Comparison of ENCODE assay signal across 8 cellular contexts in the genomic region with DNA sequence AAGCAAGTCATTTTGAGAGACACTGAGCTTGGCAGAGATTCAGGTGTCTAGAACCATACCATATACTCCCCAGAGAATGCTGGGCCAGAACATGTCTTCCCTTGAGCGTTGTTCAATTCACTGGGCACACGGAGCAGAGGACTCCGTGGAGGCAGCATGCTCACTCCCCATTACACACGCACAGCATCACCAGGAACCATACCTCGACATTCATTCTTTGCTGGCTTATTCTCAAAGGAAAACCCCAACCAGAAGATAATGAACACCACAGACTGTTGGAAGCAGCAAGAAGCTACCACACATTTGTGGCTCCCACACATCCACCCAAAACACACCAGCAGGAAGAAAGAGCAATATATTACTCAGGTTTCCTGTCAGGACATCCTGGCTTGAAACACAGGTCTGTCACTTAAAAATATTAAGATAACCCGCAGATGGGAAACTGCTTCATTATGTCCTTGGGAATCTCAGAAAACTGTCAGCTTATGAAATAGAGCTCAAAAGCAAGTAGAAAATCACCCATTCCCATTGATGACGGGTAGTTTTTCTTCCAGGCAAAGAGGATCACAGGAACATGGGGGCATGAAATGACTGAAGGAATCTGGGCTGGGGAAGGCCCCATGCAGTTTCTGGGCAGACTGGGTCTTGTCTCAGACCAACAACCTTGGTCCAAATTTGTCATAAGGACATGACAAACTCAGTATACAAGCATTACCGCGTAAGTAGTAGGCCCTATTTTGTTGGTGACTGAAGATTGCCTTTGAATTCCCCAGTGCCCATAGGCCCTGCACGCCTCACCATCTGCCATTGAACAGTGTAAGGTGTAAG. TPM values are rescaled to one million over a fixed set of nuclear protein-coding genes. Genes with fewer than 3 reads are reported as not detected.
DNase-seq lines count a peak whose midpoint lies in the region; ATAC-seq and TF ChIP-seq lines count a peak whose summit lies in the region.

No MANE protein-coding gene starts in this region.

- no TSS peak for BruUV-seq in Calu3 (replicated peaks; lab: Mats Ljungman, UMichigan)

- no peaks in the 10 kb centered on the region for H3K36me3 ChIP-seq in KOPT-K1 (ENCODE audit: insufficient read depth, low read length)

- CTCF ChIA-PET in Calu3 (lab: Charles Lee) = interaction anchor here (0.7 kb wide), 1 partner anchor 484 kb away, joined by 8 read pairs; no protein-coding TSS in a partner anchor

- 41 to 76% (median 46%) methylated on average over 10 of the region's 10 CpGs for WGBS in adipose tissue, 3 donors

- no peak for DNase-seq in Calu3
- DNase-seq in lung microvascular endothelial cell (ENCODE audit: low read depth in 2 of 2) = peak; percentile 47 to 80
- DNase-seq in NOMO-1 treated with DMSO at 0.1 percent for 48 hours (lab: John Stamatoyannopoulos, UW; ENCODE audit: unreplicated experiment) = no peak
- DNase-seq in DMS53 (lab: John Stamatoyannopoulos, UW) = no peak

- H3K27me3 Mint-ChIP-seq in Calu3 (ENCODE audit: unreplicated experiment) = no peaks in the 10 kb centered on the region

- intact Hi-C loops in Calu3 (cut with micrococcal nuclease; ENCODE audit: unreplicated experiment) = loop anchor here (2.0 kb wide), 1 partner anchor 25 kb away; no protein-coding TSS in a partner anchor

- peaks cover 16% of the 10 kb centered on the region for H3K36me3 Mint-ChIP-seq in Calu3 (ENCODE audit: insufficient read depth, unreplicated experiment)

- H3K27ac Mint-ChIP-seq in Calu3 (ENCODE audit: unreplicated experiment) = peak overlapping the region; percentile 81

- no peaks in the 10 kb centered on the region for H3K9me3 Mint-ChIP-seq in Calu3 (ENCODE audit: low read depth, unreplicated experiment)

- no peaks in the 10 kb centered on the region for H3K9me3 ChIP-seq in KOPT-K1 (ENCODE audit: insufficient read depth, low read length, poor library complexity, severe bottlenecking)

- H3K4me3 Mint-ChIP-seq in Calu3 (ENCODE audit: low read depth, unreplicated experiment) = no peak overlapping the region

- peaks cover 52% of the 10 kb centered on the region for H3K4me1 Mint-ChIP-seq in Calu3 (ENCODE audit: low read depth, unreplicated experiment)

- ATAC-seq in GM19351 (IDR thresholded peaks at IDR 0.05; ENCODE audit: unreplicated experiment) (no peak), GM21825 (IDR thresholded peaks at IDR 0.05; ENCODE audit: unreplicated experiment) (no peak)

- peak overlapping the region; percentile 92 for H3K27ac ChIP-seq in KOPT-K1 (ENCODE audit: low read depth, low read length, poor library complexity, severe bottlenecking)
- H3K27ac ChIP-seq in adipose tissue (ENCODE audit: low read depth, low read length) = peak overlapping the region; percentile 9

- no peak for TF ChIP-seq CTCF in Calu3 (IDR thresholded peaks at IDR 0.05; ENCODE audit: unreplicated experiment)

RNA-seq across cellular contexts. Expression of a gene that starts 46.5 kb away (rescaled TPM):
- total RNA-seq in Calu3 (2022) (252 and 260 TPM in 2 replicates), lung microvascular endothelial cell (34.9 and 40.3 TPM in 2 replicates)
- 100 to 1,000 TPM; 233 to 396 (median 326) TPM for polyA plus RNA-seq in adipose tissue

RNA-seq across cellular contexts. Expression of a gene that starts 57.1 kb away (rescaled TPM):
- total RNA-seq in Calu3 (2022) = 11.6 and 20.2 TPM in 2 replicates
- polyA plus RNA-seq in adipose tissue = 10 to 100 TPM in 1 of 3 donors, 1 to 10 TPM in 2; 5.4 to 14.2 (median 5.6) TPM
- total RNA-seq in lung microvascular endothelial cell = 7.2 and 15.5 TPM in 2 replicates

Comparison
In these comparisons a context has a peak if more than half of its experiments do, and no peak if none do; other contexts are left out.
1. DNase-seq: peak in lung microvascular endothelial cell (2 of 2); none in Calu3 (single experiment), NOMO-1 treated with DMSO at 0.1 percent for 48 hours (single experiment) and DMS53 (single experiment).